ENCODE assay signal across 15 cellular contexts in the genomic region with DNA sequence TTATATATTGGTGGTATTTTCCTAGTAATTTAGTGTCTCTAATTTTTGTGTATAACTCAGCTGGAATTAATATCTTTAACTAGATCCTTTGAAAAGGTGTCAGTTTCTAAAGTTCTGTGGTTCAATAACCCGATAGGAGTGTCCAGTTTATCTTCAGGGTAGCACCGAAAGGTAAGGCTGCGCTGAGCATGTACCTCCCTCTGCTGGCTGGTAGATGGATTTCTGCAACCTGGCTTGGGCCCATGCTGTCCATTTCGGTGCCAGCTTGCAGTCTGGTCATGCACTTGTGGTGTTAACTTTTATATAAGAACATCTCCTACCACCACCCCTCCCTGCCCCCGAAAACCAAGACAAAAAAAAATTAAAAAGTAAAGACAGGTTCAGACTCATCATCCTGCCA. TPM values are rescaled to one million over a fixed set of nuclear protein-coding genes. Genes with fewer than 3 reads are reported as not detected.
DNase-seq lines count a peak whose midpoint lies in the region; ATAC-seq and TF ChIP-seq lines count a peak whose summit lies in the region.
"Had no signal": no experiment of that assay in that cellular context is flagged by ENCODE, and none has a peak within 500 bp of the region (broad histone marks: within the 10 kb centered on the region; RNA-seq: fewer than 3 reads in every experiment).

No MANE protein-coding gene starts in this region.

- H3K36me3 Mint-ChIP-seq in MCF 10A (ENCODE audit: insufficient read depth, unreplicated experiment): peaks cover 31% of the 10 kb centered on the region

- intact Hi-C loops in MCF 10A (cut with micrococcal nuclease) (no loop called here), breast epithelium (cut with DNase I; ENCODE audit: low total_unique reads) (no loop called here), left ventricle myocardium superior (cut with micrococcal nuclease) (no loop called here)

- TF ChIP-seq POLR2A in breast epithelium (IDR thresholded peaks at IDR 0.05) (no peak), suprapubic skin (IDR thresholded peaks at IDR 0.05) (no peak)

- no peak for TF ChIP-seq EP300 in suprapubic skin (IDR thresholded peaks at IDR 0.05)

- H3K36me3 ChIP-seq in breast epithelium (no peaks in the 10 kb centered on the region), suprapubic skin (peaks cover 36% of the 10 kb centered on the region)

- TF ChIP-seq CTCF in MCF 10A (IDR thresholded peaks at IDR 0.05; ENCODE audit: unreplicated experiment) (peak; percentile 27), breast epithelium (IDR thresholded peaks at IDR 0.05) (no peak), astrocyte of the spinal cord (IDR thresholded peaks at IDR 0.05; ENCODE audit: low read depth, low read length) (peak; percentile 40), suprapubic skin (IDR thresholded peaks at IDR 0.05) (no peak)

- H3K9me3 ChIP-seq in breast epithelium: no peaks in the 10 kb centered on the region
- H3K9me3 ChIP-seq in suprapubic skin: no peaks in the 10 kb centered on the region

- in situ Hi-C loops in astrocyte of the spinal cord (cut with HindIII; ENCODE audit: low sequenced_read_pairs): loop anchor here (25.0 kb wide), 1 partner anchor 417 kb away; no protein-coding TSS in a partner anchor

- no TSS peak for BruUV-seq in MCF 10A (replicated peaks; lab: Mats Ljungman, UMichigan)

- no peak overlapping the region for H3K4me3 Mint-ChIP-seq in MCF 10A (ENCODE audit: unreplicated experiment)
- H3K4me3 Mint-ChIP-seq: activated CD8-positive, alpha-beta T cell treated with anti-CD3 and anti-CD28 coated beads, Interleukin-2, amount 10 ng/mL, durations not matched to agents 7 days and 5 days; B cell; nephron had no signal

- H3K9me3 Mint-ChIP-seq in MCF 10A (ENCODE audit: unreplicated experiment): no peaks in the 10 kb centered on the region
- H3K9me3 Mint-ChIP-seq: nephron had no signal

- ATAC-seq in left ventricle myocardium superior: peak; percentile 84
- ATAC-seq in HG03571 (IDR thresholded peaks at IDR 0.05; ENCODE audit: unreplicated experiment): no peak
- ATAC-seq in GM21447 (IDR thresholded peaks at IDR 0.05; ENCODE audit: unreplicated experiment): no peak
- ATAC-seq: activated CD8-positive, alpha-beta T cell treated with anti-CD3 and anti-CD28 coated beads, Interleukin-2, amount 10 ng/mL, durations not matched to agents 7 days and 5 days had no signal

- DNase-seq in MCF 10A (ENCODE audit: unreplicated experiment) (peak; percentile 11), breast epithelium (ENCODE audit: low spot score in 2 of 2) (no peak), astrocyte of the spinal cord (ENCODE audit: low read depth, low spot score) (no peak), left ventricle myocardium superior (peak; percentile 44), suprapubic skin (ENCODE audit: low spot score in 2 of 2) (no peak), NCI-H2196 treated with DMSO at 0.1 percent for 48 hours (lab: John Stamatoyannopoulos, UW; ENCODE audit: unreplicated experiment) (no peak)
- DNase-seq: activated CD8-positive, alpha-beta T cell treated with anti-CD3 and anti-CD28 coated beads, Interleukin-2, amount 10 ng/mL, durations not matched to agents 7 days and 5 days; anterior cingulate cortex; head of caudate nucleus; NCI-H1694 treated with DMSO at 0.1 percent for 48 hours; SHP77 treated with DMSO at 0.1 percent for 48 hours had no signal

- POLR2A ChIA-PET in MCF 10A (lab: Yijun Ruan, JAX): no interaction called here

- H3K27me3 Mint-ChIP-seq in MCF 10A (ENCODE audit: insufficient read depth, unreplicated experiment): no peaks in the 10 kb centered on the region
- H3K27me3 Mint-ChIP-seq: B cell had no signal

- H3K27ac ChIP-seq in breast epithelium (no peak overlapping the region), suprapubic skin (no peak overlapping the region)

- H3K4me3 ChIP-seq in breast epithelium (no peak overlapping the region), astrocyte of the spinal cord (ENCODE audit: low read depth, low read length) (no peak overlapping the region), suprapubic skin (no peak overlapping the region)

- CTCF ChIA-PET in MCF 10A (lab: Yijun Ruan, JAX): interaction anchor here (0.6 to 2.2 kb wide), 14 partner anchors 10 to 408 kb away, joined by 3 to 13 read pairs (median 4); a partner anchor contains a TSS

- no peaks in the 10 kb centered on the region for H3K4me1 ChIP-seq in breast epithelium
- H3K4me1 ChIP-seq in suprapubic skin: no peaks in the 10 kb centered on the region

- H3K4me1 Mint-ChIP-seq in MCF 10A (ENCODE audit: insufficient read depth, unreplicated experiment): no peaks in the 10 kb centered on the region

- H3K27me3 ChIP-seq in breast epithelium (no peaks in the 10 kb centered on the region), suprapubic skin (no peaks in the 10 kb centered on the region)

- WGBS in suprapubic skin: 77% methylated on average over 5 of the region's 5 CpGs

- H3K27ac Mint-ChIP-seq in MCF 10A (ENCODE audit: low read depth, unreplicated experiment): no peak overlapping the region
- H3K27ac Mint-ChIP-seq: activated CD8-positive, alpha-beta T cell treated with anti-CD3 and anti-CD28 coated beads, Interleukin-2, amount 10 ng/mL, durations not matched to agents 7 days and 5 days; B cell; nephron had no signal

RNA-seq across cellular contexts. Expression of a gene that starts 24.7 kb away (rescaled TPM):
- total RNA-seq in MCF 10A (2022) (73.1 and 82.7 TPM in 2 replicates), breast epithelium (100 to 1,000 TPM in 1 of 3 donors, 10 to 100 TPM in 2; 82.1 to 108 (median 96.9) TPM), left ventricle myocardium superior (27.2 TPM), suprapubic skin (10 to 100 TPM; 66.3 to 82.0 (median 72.4) TPM)

RNA-seq across cellular contexts. Expression of a gene that starts 54.1 kb away (rescaled TPM):
- total RNA-seq in MCF 10A (2022): 7.9 and 12.0 TPM in 2 replicates
- 10 to 100 TPM; 21.0 to 35.0 (median 23.0) TPM for total RNA-seq in breast epithelium
- total RNA-seq in left ventricle myocardium superior: 8.2 TPM
- 10 to 100 TPM; 17.4 to 54.1 (median 30.1) TPM for total RNA-seq in suprapubic skin

Comparison
In these comparisons a context has a peak if more than half of its experiments do, and no peak if none do; other contexts are left out.
1. DNase-seq: peak in MCF 10A (single experiment) and left ventricle myocardium superior (single experiment); none in breast epithelium (0 of 2), astrocyte of the spinal cord (single experiment), suprapubic skin (0 of 2) and NCI-H2196 treated with DMSO at 0.1 percent for 48 hours (single experiment).
2. CTCF ChIP-seq: peak in MCF 10A (single experiment) and astrocyte of the spinal cord (single experiment); none in breast epithelium (0 of 3) and suprapubic skin (0 of 2).